Comparison of ENCODE assay signal across 8 cellular contexts in genomic region chr1:203006948-203007871, GRCh38. TPM values are rescaled to one million over a fixed set of nuclear protein-coding genes. Genes with fewer than 3 reads are reported as not detected.
A peak's percentile ranks its signal among the peaks of the same experiment; 100 is the strongest.
DNase-seq lines count a peak whose midpoint lies in the region; ATAC-seq and TF ChIP-seq lines count a peak whose summit lies in the region.

A gene with protein sequence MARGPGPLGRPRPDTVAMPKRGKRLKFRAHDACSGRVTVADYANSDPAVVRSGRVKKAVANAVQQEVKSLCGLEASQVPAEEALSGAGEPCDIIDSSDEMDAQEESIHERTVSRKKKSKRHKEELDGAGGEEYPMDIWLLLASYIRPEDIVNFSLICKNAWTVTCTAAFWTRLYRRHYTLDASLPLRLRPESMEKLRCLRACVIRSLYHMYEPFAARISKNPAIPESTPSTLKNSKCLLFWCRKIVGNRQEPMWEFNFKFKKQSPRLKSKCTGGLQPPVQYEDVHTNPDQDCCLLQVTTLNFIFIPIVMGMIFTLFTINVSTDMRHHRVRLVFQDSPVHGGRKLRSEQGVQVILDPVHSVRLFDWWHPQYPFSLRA (plus strand): TSS chr1:203007374. CDS start chr1:203007466, 92 bp downstream.

- DNase-seq in BJ (ENCODE audit: low read depth) (peak; percentile 73), NCI-H748 (lab: John Stamatoyannopoulos, UW; ENCODE audit: unreplicated experiment) (peak; percentile 95), dedifferentiated amniotic fluid mesenchymal stem cell (ENCODE audit: extremely low spot score) (peak; percentile 98), left kidney (ENCODE audit: low read depth, low spot score) (peak; percentile 99)
- peak; percentile 94 for DNase-seq in activated CD4-positive, alpha-beta T cell treated with anti-CD3 and anti-CD28 coated beads, Interleukin-2, amount 50 U/mL, for 1 hour
- peak; percentile 94 to 95 for DNase-seq in stimulated activated CD4-positive, alpha-beta T cell treated with anti-CD3 and anti-CD28 coated beads, Interleukin-2, amount 100 ng/mL, for 24 hours

- TF ChIP-seq CTCF in BJ (IDR thresholded peaks at IDR 0.05; ENCODE audit: insufficient read depth, low read depth, low read length): no peak

- H3K4me3 ChIP-seq in BJ (ENCODE audit: low read depth, low read length): peak within 1 kb of the TSS; percentile 93

- CTCF ChIA-PET in BJ (lab: Yijun Ruan, JAX): interaction anchor here (0.5 to 2.0 kb wide), 8 partner anchors 9 to 399 kb away, joined by 3 to 7 read pairs (median 4); partner anchors contain the start of gene KLHL12

- ATAC-seq in GM19328 (IDR thresholded peaks at IDR 0.05; ENCODE audit: unreplicated experiment) (peak; percentile 86), HG03520 (IDR thresholded peaks at IDR 0.05; ENCODE audit: unreplicated experiment) (peak; percentile 89)

- POLR2A ChIA-PET in BJ (lab: Charles Lee): interaction anchor here (0.6 to 0.7 kb wide), 3 partner anchors 19 to 199 kb away, joined by 3 read pairs; partner anchors contain the start of genes KDM5B and PPFIA4

- H3K27me3 ChIP-seq in BJ (ENCODE audit: control insufficient read depth, insufficient read depth, low read length): no peaks in the 10 kb centered on the region

- H3K36me3 ChIP-seq in BJ (ENCODE audit: control insufficient read depth, insufficient read depth, low read length): peaks cover 2% of the 10 kb centered on the region; the same call in 1 of the 2 replicates

RNA-seq across cellular contexts. Expression of the gene that starts here (rescaled TPM):
- polyA plus RNA-seq in BJ (2011; rRNA removed): 103 and 111 TPM in 2 replicates
- polyA minus RNA-seq in BJ (2011; rRNA and poly(A)+ RNA removed): 55.7 and 94.5 TPM in 2 replicates

Comparison
In these comparisons a context has a peak if more than half of its experiments do, and no peak if none do; other contexts are left out.
1. Peak in every context shown above with its lines: DNase-seq, ATAC-seq and H3K4me3 ChIP-seq.